Comparison of ENCODE assay signal across 9 cellular contexts in genomic region chr17:41691031-41691777, GRCh38. TPM values are rescaled to one million over a fixed set of nuclear protein-coding genes. Genes with fewer than 3 reads are reported as not detected.
DNase-seq lines count a peak whose midpoint lies in the region; ATAC-seq, FAIRE-seq and TF ChIP-seq lines count a peak whose summit lies in the region.
"Had no signal": no experiment of that assay in that cellular context is flagged by ENCODE, and none has a peak within 500 bp of the region (broad histone marks: within the 10 kb centered on the region; RNA-seq: fewer than 3 reads in every experiment).

No MANE protein-coding gene starts in this region.

- peaks cover 45% of the 10 kb centered on the region for H3K36me3 Mint-ChIP-seq in HFFc6 (ENCODE audit: low read depth)

- POLR2A ChIA-PET in GM12878 (lab: Charles Lee) = interaction anchor here (0.6 to 4.8 kb wide), 4 partner anchors 13 to 1163 kb away, joined by 3 to 177 read pairs (median 44); no protein-coding TSS in a partner anchor

- H3K27me3 Mint-ChIP-seq in HFFc6 (ENCODE audit: insufficient read depth) = peaks cover 45% of the 10 kb centered on the region

- peaks cover 44% of the 10 kb centered on the region for H3K4me1 Mint-ChIP-seq in HFFc6 (ENCODE audit: low read depth)

- H3K4me3 ChIP-seq in AG09309 (ENCODE audit: control insufficient read depth, low read depth, low read length) (peak overlapping the region; percentile 59), GM12878 (peak overlapping the region; percentile 87), mesodermal cell (ENCODE audit: extremely low read depth, insufficient read depth, low read length, poor library complexity, severe bottlenecking) (peak overlapping the region; percentile 14)

- peaks cover 20 to 35% of the 10 kb centered on the region in 2 experiments for H3K36me3 ChIP-seq in GM12878 (ENCODE audit: control insufficient read depth in 2 of 2, insufficient read depth in 2 of 2, low read length in 1 of 2)
- H3K36me3 ChIP-seq in mesodermal cell (ENCODE audit: control insufficient read depth, insufficient read depth, low read length) = peaks cover 57% of the 10 kb centered on the region

- peak; percentile 55 for TF ChIP-seq POLR2A in GM12878 (IDR thresholded peaks at IDR 0.05; ENCODE audit: low read depth, low read length)

- no peaks in the 10 kb centered on the region for H3K27me3 ChIP-seq in GM12878 (replicated peaks in 1 of 2; ENCODE audit: control insufficient read depth in 2 of 2, insufficient read depth in 2 of 2, low read length in 1 of 2)

- peak overlapping the region; percentile 95 for H3K4me3 Mint-ChIP-seq in HFFc6

- no peak for FAIRE-seq in GM12878 (lab: Jason Lieb, UNC)

- peak overlapping the region; percentile 90 for H3K4me2 ChIP-seq in GM12878 (ENCODE audit: control insufficient read depth, insufficient read depth)

- intact Hi-C loops in GM12878 (cut with micrococcal nuclease; ENCODE audit: unreplicated experiment) = no loop called here

- H3K4me1 ChIP-seq in GM12878 (ENCODE audit: control insufficient read depth, insufficient read depth, low read length) = peaks cover 11% of the 10 kb centered on the region
- peaks cover 5% of the 10 kb centered on the region for H3K4me1 ChIP-seq in mesodermal cell (ENCODE audit: control insufficient read depth, insufficient read depth, low read length, poor library complexity, severe bottlenecking)

- H3K79me2 ChIP-seq in GM12878 (ENCODE audit: control insufficient read depth, insufficient read depth, low read length) = peaks cover 28% of the 10 kb centered on the region

- in situ Hi-C loops in GM12878 (cut with MboI) = loop anchor here (25.0 kb wide), 2 partner anchors 1521 to 1671 kb away; partner anchors contain the start of gene TMEM106A

- H2AFZ ChIP-seq in GM12878 (ENCODE audit: control insufficient read depth, low read depth, low read length) = no peak overlapping the region

- no TSS peak for BruUV-seq in GM12878 (replicated peaks; lab: Mats Ljungman, UMichigan)

- DNase-seq in AG09309 (ENCODE audit: low read depth) (no peak), HFFc6 (no peak), GM12878 (ENCODE audit: low read depth, low spot score) (no peak), NCI-H82 (lab: John Stamatoyannopoulos, UW) (no peak), AML-193 (lab: John Stamatoyannopoulos, UW) (no peak), MV-4-11 (lab: John Stamatoyannopoulos, UW) (no peak)
- DNase-seq: GOT3 had no signal

- H3K9me3 ChIP-seq in GM12878 (replicated peaks; ENCODE audit: control insufficient read depth, insufficient read depth, low read length) (no peaks in the 10 kb centered on the region; the same call in 2 of the 3 replicates), mesodermal cell (ENCODE audit: control insufficient read depth, low read length) (peaks cover 3% of the 10 kb centered on the region)

- peaks cover 11% of the 10 kb centered on the region for H3K9me3 Mint-ChIP-seq in HFFc6

- WGBS in GM12878 (ENCODE audit: insufficient coverage, insufficient replicate concordance, low lambda C conversion rate, missing lambda C conversion rate) = 95% methylated on average over 10 of the region's 10 CpGs
- 91 to 96% methylated on average over 7 to 8 of the region's 10 CpGs for WGBS in mesodermal cell (ENCODE audit: insufficient coverage in 2 of 2), 2 experiments

- peaks cover 18% of the 10 kb centered on the region for H4K20me1 ChIP-seq in GM12878 (ENCODE audit: control insufficient read depth, insufficient read depth)

- H3K27ac ChIP-seq in GM12878 (ENCODE audit: control insufficient read depth, insufficient read depth) (no peak overlapping the region), mesodermal cell (ENCODE audit: low read depth, low read length, severe bottlenecking) (peak overlapping the region; percentile 66)

- no peak overlapping the region for H3K9ac ChIP-seq in GM12878 (ENCODE audit: control insufficient read depth, insufficient read depth, low read length)

- no peak for TF ChIP-seq CTCF in AG09309 (IDR thresholded peaks at IDR 0.05; ENCODE audit: control insufficient read depth, insufficient read depth, low read depth, low read length, missing control alignments)
- no peak for TF ChIP-seq CTCF in HFFc6 (IDR thresholded peaks at IDR 0.05)
- no peak for TF ChIP-seq CTCF in GM12878 (IDR thresholded peaks at IDR 0.05 in 2 of 3, conservative IDR thresholded peaks at IDR 0.05 in 1 of 3; ENCODE audit: control insufficient read depth in 2 of 3, extremely low read depth in 1 of 3, insufficient read depth in 1 of 3, low read depth in 3 of 3, low read length in 3 of 3)

- CTCF ChIA-PET in GM12878 (lab: Yijun Ruan, JAX) = interaction anchor here (0.6 to 10.4 kb wide), 10 partner anchors 12 to 161 kb away, joined by 3 to 265 read pairs (median 4); partner anchors contain the start of gene P3H4

- no peak for TF ChIP-seq EP300 in GM12878 (IDR thresholded peaks at IDR 0.05; ENCODE audit: borderline replicate concordance in 1 of 2, control insufficient read depth in 1 of 2, low read depth in 2 of 2, low read length in 2 of 2)

- H3K27ac Mint-ChIP-seq in HFFc6 = peak overlapping the region; percentile 99

- SMC1A ChIA-PET in GM12878 (lab: Charles Lee; ENCODE audit: uncharacterized antibody, unreplicated experiment) = interaction anchor here (0.8 to 5.7 kb wide), 4 partner anchors 12 to 158 kb away, joined by 3 to 122 read pairs (median 52); no protein-coding TSS in a partner anchor

- no peak for TF ChIP-seq RAD21 in GM12878 (IDR thresholded peaks at IDR 0.05; ENCODE audit: insufficient read depth, low read depth, low read length)

- RAD21 ChIA-PET in GM12878 (lab: Charles Lee; ENCODE audit: unreplicated experiment) = interaction anchor here (1.2 to 5.7 kb wide), 2 partner anchors 12 to 25 kb away, joined by 5 to 117 read pairs; no protein-coding TSS in a partner anchor

- ATAC-seq in GM12878 (no peak), HG02840 (IDR thresholded peaks at IDR 0.05; ENCODE audit: low FRiP score, unreplicated experiment) (no peak)

RNA-seq across cellular contexts. Expression of gene EIF1, which starts 2.5 kb away (rescaled TPM):
- 100 to 1,000 TPM; 723 to 810 (median 781) TPM for total RNA-seq in HFFc6 (2021; fragmentation: NEBNext Ultra II Directional; extraction: Animal tissue kit (Norgen Biotek cat#: 25700))
- total RNA-seq in GM12878 (2013; cell fraction: nucleolus; rRNA removed) = 163 and 168 TPM in 2 replicates
- total RNA-seq in GM12878 (2014; rRNA removed) = 51.0 and 52.6 TPM in 2 replicates
- 39.4 and 46.7 TPM in 2 replicates for total RNA-seq in GM12878 (2014; rRNA removed; fragmentation: Illumina TruSeq; extraction: Trizol)
- 594 and 609 TPM in 2 replicates for total RNA-seq in GM12878 (2021)
- polyA plus RNA-seq in GM12878 (2011; ENCODE audit: low read depth) = 318 TPM
- polyA plus RNA-seq in GM12878 (2011; rRNA removed) = 367 TPM in 2 replicates
- 104 and 156 TPM in 2 replicates for polyA plus RNA-seq in GM12878 (2011; cell fraction: cytosol; rRNA removed)
- polyA plus RNA-seq in GM12878 (2011; cell fraction: nucleus; rRNA removed) = 149 and 225 TPM in 2 replicates
- polyA plus RNA-seq in GM12878 (2012) = 834 and 1,158 TPM in 2 replicates
- 325 and 382 TPM in 2 replicates for polyA plus RNA-seq in GM12878 (2014; fragmentation: Illumina TruSeq; extraction: Trizol)
- polyA plus RNA-seq in GM12878 (2014; fragmentation: Nextera tagmentation; extraction: Ambion mirVana) = 100 to 1,000 TPM; 670 to 687 TPM
- polyA plus RNA-seq in GM12878 (2014; rRNA removed) = 144 and 168 TPM in 2 replicates
- 100 to 1,000 TPM; 776 to 815 TPM for polyA plus RNA-seq in GM12878 (2016; fragmentation: Nextera tagmentation; extraction: Ambion mirVana)
- 85.1 and 108 TPM in 2 replicates for polyA minus RNA-seq in GM12878 (2011; rRNA and poly(A)+ RNA removed)
- polyA minus RNA-seq in GM12878 (2011; cell fraction: cytosol; rRNA and poly(A)+ RNA removed) = 86.3 and 100 TPM in 2 replicates
- 136 and 167 TPM in 2 replicates for polyA minus RNA-seq in GM12878 (2011; cell fraction: nucleus; rRNA and poly(A)+ RNA removed)
- 985 TPM for polyA plus RNA-seq in mesodermal cell (2013, experiment 1 of 2)
- polyA plus RNA-seq in mesodermal cell (2013, experiment 2 of 2) = 970 TPM

RNA-seq across cellular contexts. Expression of gene GAST, which starts 20.9 kb away (rescaled TPM):
- total RNA-seq in HFFc6 (2021; fragmentation: NEBNext Ultra II Directional; extraction: Animal tissue kit (Norgen Biotek cat#: 25700)) = not detected
- not detected in 2 replicates for total RNA-seq in GM12878 (2013; cell fraction: nucleolus; rRNA removed)
- total RNA-seq in GM12878 (2014; rRNA removed) (not detected in 2 replicates), GM12878 (2014; rRNA removed; fragmentation: Illumina TruSeq; extraction: Trizol) (not detected in 2 replicates), GM12878 (2021) (not detected in 2 replicates)
- not detected for polyA plus RNA-seq in GM12878 (2011; ENCODE audit: low read depth)
- polyA plus RNA-seq in GM12878 (2011; rRNA removed) (not detected in 2 replicates), GM12878 (2014; fragmentation: Illumina TruSeq; extraction: Trizol) (not detected in 2 replicates), GM12878 (2014; fragmentation: Nextera tagmentation; extraction: Ambion mirVana) (not detected), GM12878 (2014; rRNA removed) (not detected in 2 replicates), GM12878 (2016; fragmentation: Nextera tagmentation; extraction: Ambion mirVana) (not detected)
- polyA plus RNA-seq in GM12878 (2011; cell fraction: cytosol; rRNA removed) = not detected in 2 replicates
- polyA plus RNA-seq in GM12878 (2011; cell fraction: nucleus; rRNA removed) = not detected in 2 replicates
- polyA plus RNA-seq in GM12878 (2012) = not detected in 2 replicates
- polyA minus RNA-seq in GM12878 (2011; rRNA and poly(A)+ RNA removed) = not detected in 2 replicates
- not detected in 2 replicates for polyA minus RNA-seq in GM12878 (2011; cell fraction: cytosol; rRNA and poly(A)+ RNA removed)
- not detected in 2 replicates for polyA minus RNA-seq in GM12878 (2011; cell fraction: nucleus; rRNA and poly(A)+ RNA removed)
- not detected for polyA plus RNA-seq in mesodermal cell (2013, experiment 1 of 2)
- not detected for polyA plus RNA-seq in mesodermal cell (2013, experiment 2 of 2)

RNA-seq across cellular contexts. Expression of gene HAP1, which starts 43.2 kb away (rescaled TPM):
- under 1 TPM in 2 of 6 experiments, not detected in 4; 0.09 to 0.12 TPM for total RNA-seq in HFFc6 (2021; fragmentation: NEBNext Ultra II Directional; extraction: Animal tissue kit (Norgen Biotek cat#: 25700))
- total RNA-seq in GM12878 (2013; cell fraction: nucleolus; rRNA removed) = not detected in 2 replicates
- total RNA-seq in GM12878 (2014; rRNA removed) (not detected in 2 replicates), GM12878 (2014; rRNA removed; fragmentation: Illumina TruSeq; extraction: Trizol) (not detected in 2 replicates), GM12878 (2021) (not detected in 2 replicates)
- not detected for polyA plus RNA-seq in GM12878 (2011; ENCODE audit: low read depth)
- polyA plus RNA-seq in GM12878 (2011; rRNA removed) (not detected in 2 replicates), GM12878 (2014; fragmentation: Illumina TruSeq; extraction: Trizol) (not detected in 2 replicates), GM12878 (2014; fragmentation: Nextera tagmentation; extraction: Ambion mirVana) (not detected), GM12878 (2014; rRNA removed) (not detected in 2 replicates), GM12878 (2016; fragmentation: Nextera tagmentation; extraction: Ambion mirVana) (not detected)
- not detected in 2 replicates for polyA plus RNA-seq in GM12878 (2011; cell fraction: cytosol; rRNA removed)
- polyA plus RNA-seq in GM12878 (2011; cell fraction: nucleus; rRNA removed) = 0.03 and 0.04 TPM in 2 replicates
- 0.11 TPM in 1 of 2 replicates, not detected in the other for polyA plus RNA-seq in GM12878 (2012)
- polyA minus RNA-seq in GM12878 (2011; rRNA and poly(A)+ RNA removed) = 0.07 TPM in 1 of 2 replicates, not detected in the other
- not detected in 2 replicates for polyA minus RNA-seq in GM12878 (2011; cell fraction: cytosol; rRNA and poly(A)+ RNA removed)
- polyA minus RNA-seq in GM12878 (2011; cell fraction: nucleus; rRNA and poly(A)+ RNA removed) = not detected in 2 replicates
- 0.77 TPM for polyA plus RNA-seq in mesodermal cell (2013, experiment 1 of 2)
- 0.51 TPM for polyA plus RNA-seq in mesodermal cell (2013, experiment 2 of 2)

Comparison
In these comparisons a context has a peak if more than half of its experiments do, and no peak if none do; other contexts are left out.
1. H3K4me3 ChIP-seq: peak in every context shown above with its lines; median percentile 87 in GM12878; 59 in AG09309; 14 in mesodermal cell.